Comparison of ENCODE assay signal across 23 cellular contexts in genomic region chr4:154597798-154598774, GRCh38. TPM values are rescaled to one million over a fixed set of nuclear protein-coding genes. Genes with fewer than 3 reads are reported as not detected.
DNase-seq lines count a peak whose midpoint lies in the region; ATAC-seq, FAIRE-seq and TF ChIP-seq lines count a peak whose summit lies in the region.
"Had no signal": no experiment of that assay in that cellular context is flagged by ENCODE, and none has a peak within 500 bp of the region (broad histone marks: within the 10 kb centered on the region; RNA-seq: fewer than 3 reads in every experiment).

No MANE protein-coding gene starts in this region.

- peak; percentile 85 for FAIRE-seq in HepG2 (lab: Jason Lieb, UNC)
- FAIRE-seq: G401.6, GM12892, H1 had no signal

- peak overlapping the region; percentile 14 for H3K27ac Mint-ChIP-seq in Caco-2 (ENCODE audit: unreplicated experiment)
- no peak overlapping the region for H3K27ac Mint-ChIP-seq in WTC11
- H3K27ac Mint-ChIP-seq in neural progenitor cell, result no peak overlapping the region
- H3K27ac Mint-ChIP-seq: CD14-positive monocyte; CD4-positive, alpha-beta memory T cell had no signal

- H3K9ac ChIP-seq in HepG2 (ENCODE audit: insufficient read depth, low read depth, low read length) (peak overlapping the region; percentile 66), neural progenitor cell (no peak overlapping the region)
- H3K9ac ChIP-seq: BLaER1 treated with 17β-estradiol and CSF1 and Interleukin-3, amounts not matched to agents 10 nM and 100 nM had no signal

- H4K20me1 ChIP-seq in HepG2 (ENCODE audit: insufficient read depth, low read length) (no peaks in the 10 kb centered on the region), neural progenitor cell (ENCODE audit: low read depth) (no peaks in the 10 kb centered on the region), OCI-LY7 (ENCODE audit: insufficient read depth, low read length) (no peaks in the 10 kb centered on the region)
- H4K20me1 ChIP-seq: BLaER1 treated with 17β-estradiol and CSF1 and Interleukin-3, amounts not matched to agents 10 nM and 100 nM had no signal

- no peak overlapping the region for H2AFZ ChIP-seq in HepG2 (ENCODE audit: low read length)
- H2AFZ ChIP-seq in neural progenitor cell (replicated peaks), result peak overlapping the region; percentile 2
- H2AFZ ChIP-seq in OCI-LY7 (ENCODE audit: low read length), result no peak overlapping the region

- in situ Hi-C loops in HepG2 (cut with HindIII; ENCODE audit: extremely low pct_ligation_motif_present, low pct_unique_long_range_greater_than_20kb), result no loop called here

- peak; percentile 59 to 100; a peak in 3 of 4 replicates for TF ChIP-seq EP300 in HepG2 (IDR thresholded peaks at IDR 0.05; ENCODE audit: low read depth in 2 of 2, low read length in 2 of 2)
- TF ChIP-seq EP300 in HepG2 (CRISPR knock-in tag; IDR thresholded peaks at IDR 0.05; ENCODE audit: borderline replicate concordance), result peak; percentile 96

- H3K9me2 ChIP-seq in OCI-LY7 (ENCODE audit: insufficient read depth, low read length), result no peaks in the 10 kb centered on the region

- H3K9me3 Mint-ChIP-seq in Caco-2 (ENCODE audit: unreplicated experiment) (peaks cover 11% of the 10 kb centered on the region), WTC11 (no peaks in the 10 kb centered on the region), neural progenitor cell (no peaks in the 10 kb centered on the region)
- H3K9me3 Mint-ChIP-seq: CD4-positive, alpha-beta memory T cell had no signal

- no peaks in the 10 kb centered on the region for H3K9me3 ChIP-seq in Caco-2
- H3K9me3 ChIP-seq in HepG2 (ENCODE audit: low read length), result no peaks in the 10 kb centered on the region
- no peaks in the 10 kb centered on the region for H3K9me3 ChIP-seq in neural progenitor cell (ENCODE audit: low read depth)
- H3K9me3 ChIP-seq in A673 (ENCODE audit: low read depth, low read length, poor library complexity, severe bottlenecking), result no peaks in the 10 kb centered on the region
- H3K9me3 ChIP-seq in heart right ventricle, result no peaks in the 10 kb centered on the region
- H3K9me3 ChIP-seq in OCI-LY7 (ENCODE audit: low read length), result no peaks in the 10 kb centered on the region
- H3K9me3 ChIP-seq: BE2C; BLaER1 treated with 17β-estradiol and CSF1 and Interleukin-3, amounts not matched to agents 10 nM and 100 nM had no signal

- H3K36me3 ChIP-seq in Caco-2 (ENCODE audit: control insufficient read depth, insufficient read depth, low read length), result no peaks in the 10 kb centered on the region
- no peaks in the 10 kb centered on the region for H3K36me3 ChIP-seq in HepG2 (replicated peaks in 1 of 2; ENCODE audit: control insufficient read depth in 1 of 2, insufficient read depth in 2 of 2, low read length in 2 of 2)
- no peaks in the 10 kb centered on the region for H3K36me3 ChIP-seq in neural progenitor cell
- H3K36me3 ChIP-seq in A673 (ENCODE audit: insufficient read depth, low read length, poor library complexity, severe bottlenecking), result no peaks in the 10 kb centered on the region
- no peaks in the 10 kb centered on the region for H3K36me3 ChIP-seq in heart right ventricle
- H3K36me3 ChIP-seq in OCI-LY7 (ENCODE audit: insufficient read depth, low read length), result no peaks in the 10 kb centered on the region
- H3K36me3 ChIP-seq: BE2C; BLaER1 treated with 17β-estradiol and CSF1 and Interleukin-3, amounts not matched to agents 10 nM and 100 nM had no signal

- no TSS peak for BruUV-seq in Caco-2 (replicated peaks; lab: Mats Ljungman, UMichigan)
- TSS peak; percentile 97 for BruUV-seq in HepG2 (replicated peaks; lab: Mats Ljungman, UMichigan)
- no TSS peak for BruUV-seq in A673 (replicated peaks; lab: Mats Ljungman, UMichigan)
- no TSS peak for BruUV-seq in OCI-LY7 (replicated peaks; lab: Mats Ljungman, UMichigan)

- peak overlapping the region; percentile 91 for H3K27ac ChIP-seq in HepG2 (ENCODE audit: extremely low read length, insufficient read depth, low read length)
- no peak overlapping the region for H3K27ac ChIP-seq in neural progenitor cell
- no peak overlapping the region for H3K27ac ChIP-seq in A673 (ENCODE audit: low read depth, low read length, poor library complexity, severe bottlenecking)
- no peak overlapping the region for H3K27ac ChIP-seq in heart right ventricle
- H3K27ac ChIP-seq in OCI-LY7 (ENCODE audit: low read depth, low read length, poor library complexity, severe bottlenecking), result no peak overlapping the region
- H3K27ac ChIP-seq: BLaER1 treated with 17β-estradiol and CSF1 and Interleukin-3, amounts not matched to agents 10 nM and 100 nM had no signal

- CTCF ChIA-PET in Caco-2 (lab: Charles Lee) (interaction anchor here (1.0 to 2.0 kb wide), 3 partner anchors 20 to 46 kb away, joined by 3 to 21 read pairs (median 7); no protein-coding TSS in a partner anchor), WTC11 (lab: Charles Lee) (no interaction called here), HepG2 (lab: Yijun Ruan, JAX; ENCODE audit: low intra/inter-chr PET ratio, low total read pairs) (interaction anchor here (0.7 to 1.3 kb wide), 2 partner anchors 19 to 38 kb away, joined by 3 to 4 read pairs; no protein-coding TSS in a partner anchor), A673 (lab: Charles Lee) (no interaction called here), OCI-LY7 (lab: Charles Lee; ENCODE audit: unreplicated experiment) (no interaction called here)

- 3% methylated on average over 7 of the region's 7 CpGs for WGBS in HepG2 (ENCODE audit: low lambda C conversion rate)
- WGBS in heart right ventricle, 2 donors, result 74 to 81% methylated on average over 7 of the region's 7 CpGs

- no peak overlapping the region for H3K4me3 ChIP-seq in Caco-2 (ENCODE audit: low read depth, low read length)
- peak overlapping the region; percentile 16 to 44 (median 27); a peak in 3 of 6 replicates for H3K4me3 ChIP-seq in HepG2 (replicated peaks in 1 of 3; ENCODE audit: insufficient read depth in 1 of 3, low read depth in 2 of 3, low read length in 3 of 3)
- H3K4me3 ChIP-seq in neural progenitor cell, result no peak overlapping the region
- no peak overlapping the region for H3K4me3 ChIP-seq in A673 (ENCODE audit: low read depth, low read length, poor library complexity, severe bottlenecking)
- no peak overlapping the region for H3K4me3 ChIP-seq in heart right ventricle
- no peak overlapping the region for H3K4me3 ChIP-seq in OCI-LY7 (ENCODE audit: low read depth, low read length, poor library complexity, severe bottlenecking)
- H3K4me3 ChIP-seq: BLaER1 treated with 17β-estradiol and CSF1 and Interleukin-3, amounts not matched to agents 10 nM and 100 nM had no signal

- TF ChIP-seq CTCF in Caco-2 (IDR thresholded peaks at IDR 0.05; ENCODE audit: insufficient read depth in 1 of 2, low read depth in 1 of 2, low read length in 1 of 2, severe bottlenecking in 1 of 2, unreplicated experiment in 1 of 2) (no peak), WTC11 (IDR thresholded peaks at IDR 0.05) (no peak), HepG2 (CRISPR knock-in tag; IDR thresholded peaks at IDR 0.05) (no peak), neural progenitor cell (IDR thresholded peaks at IDR 0.05) (no peak), A673 (conservative IDR thresholded peaks at IDR 0.05; ENCODE audit: low read depth, low read length) (no peak), heart right ventricle (IDR thresholded peaks at IDR 0.05) (no peak), OCI-LY7 (conservative IDR thresholded peaks at IDR 0.05; ENCODE audit: low read length) (no peak)

- H3K27me3 ChIP-seq in Caco-2 (replicated peaks; ENCODE audit: control insufficient read depth, insufficient read depth, low read length) (no peaks in the 10 kb centered on the region), HepG2 (ENCODE audit: control insufficient read depth in 1 of 2, insufficient read depth in 2 of 2, low read length in 2 of 2) (no peaks in the 10 kb centered on the region), neural progenitor cell (no peaks in the 10 kb centered on the region), A673 (replicated peaks; ENCODE audit: insufficient read depth, low read depth, low read length, poor library complexity) (no peaks in the 10 kb centered on the region), heart right ventricle (peaks cover 0 to 15% (median 0%) of the 10 kb centered on the region in 7 donors)
- H3K27me3 ChIP-seq: BLaER1 treated with 17β-estradiol and CSF1 and Interleukin-3, amounts not matched to agents 10 nM and 100 nM had no signal

- H3K4me3 Mint-ChIP-seq in Caco-2 (ENCODE audit: unreplicated experiment) (peak overlapping the region; percentile 12), WTC11 (no peak overlapping the region), neural progenitor cell (no peak overlapping the region)
- H3K4me3 Mint-ChIP-seq: CD14-positive monocyte; CD4-positive, alpha-beta memory T cell had no signal

- DNase-seq in Caco-2 (peak in 1 of 2 experiments; percentile 33), WTC11 (ENCODE audit: low spot score) (no peak), HepG2 (ENCODE audit: low spot score) (peak; percentile 95), neural progenitor cell (ENCODE audit: low spot score) (no peak), A673 (ENCODE audit: low spot score) (no peak), heart right ventricle (no peak), OCI-LY7 (ENCODE audit: low spot score) (no peak)
- DNase-seq: ACHN; AML-193; BE2C; CD4-positive, alpha-beta memory T cell; COR-L47; DMS153; DND-41; H7; HCEC 1CT had no signal

- TF ChIP-seq POLR2A in HepG2 (IDR thresholded peaks at IDR 0.05; ENCODE audit: insufficient read depth in 1 of 2, low read depth in 2 of 2, low read length in 2 of 2), result no peak; a peak in 1 of 4 replicates

- H3K4me2 ChIP-seq in HepG2 (ENCODE audit: low read depth, low read length) (peak overlapping the region; percentile 74), neural progenitor cell (no peak overlapping the region), OCI-LY7 (ENCODE audit: low read length) (no peak overlapping the region)
- H3K4me2 ChIP-seq: BLaER1 treated with 17β-estradiol and CSF1 and Interleukin-3, amounts not matched to agents 10 nM and 100 nM had no signal

- POLR2A ChIA-PET in Caco-2 (lab: Charles Lee) (interaction anchor here (0.7 kb wide), 1 partner anchor 21 kb away, joined by 3 read pairs; no protein-coding TSS in a partner anchor), WTC11 (lab: Charles Lee) (no interaction called here), HepG2 (lab: Yijun Ruan, JAX) (interaction anchor here (0.7 to 2.7 kb wide), 13 partner anchors 9 to 48 kb away, joined by 3 to 127 read pairs (median 16); partner anchors contain the start of genes FGA, FGB, FGG and PLRG1), A673 (lab: Charles Lee; ENCODE audit: low non-redundant PET) (no interaction called here), OCI-LY7 (lab: Charles Lee) (interaction anchor here (0.7 to 0.9 kb wide), 3 partner anchors 10 to 26 kb away, joined by 3 read pairs; no protein-coding TSS in a partner anchor)

- no peaks in the 10 kb centered on the region for H3K27me3 Mint-ChIP-seq in Caco-2 (ENCODE audit: insufficient read depth, unreplicated experiment)
- H3K27me3 Mint-ChIP-seq in WTC11 (ENCODE audit: low read depth), result no peaks in the 10 kb centered on the region
- H3K27me3 Mint-ChIP-seq in neural progenitor cell (ENCODE audit: insufficient read depth, low read depth), result no peaks in the 10 kb centered on the region

- intact Hi-C loops in Caco-2 (cut with micrococcal nuclease; ENCODE audit: unreplicated experiment) (loop anchor here (1.0 kb wide), 4 partner anchors 8 to 38 kb away; partner anchors contain the start of gene FGA), HepG2 (cut with micrococcal nuclease; ENCODE audit: unreplicated experiment) (loop anchor here (1.0 to 2.0 kb wide), 4 partner anchors 8 to 38 kb away; partner anchors contain the start of genes FGA and FGG), A673 (cut with micrococcal nuclease; ENCODE audit: unreplicated experiment) (no loop called here), heart right ventricle (cut with DNase I) (no loop called here), OCI-LY7 (cut with micrococcal nuclease; ENCODE audit: unreplicated experiment) (no loop called here)

- H3K79me2 ChIP-seq in HepG2 (ENCODE audit: insufficient read depth, low read length) (no peaks in the 10 kb centered on the region), neural progenitor cell (ENCODE audit: low read depth) (no peaks in the 10 kb centered on the region), OCI-LY7 (ENCODE audit: insufficient read depth, low read depth, low read length) (no peaks in the 10 kb centered on the region)

- peaks cover 60% of the 10 kb centered on the region for H3K4me1 Mint-ChIP-seq in Caco-2 (ENCODE audit: low read depth, unreplicated experiment)
- H3K4me1 Mint-ChIP-seq in WTC11, result peaks cover 5% of the 10 kb centered on the region; the same call in 1 of the 2 replicates
- H3K4me1 Mint-ChIP-seq in neural progenitor cell, result no peaks in the 10 kb centered on the region
- H3K4me1 Mint-ChIP-seq: CD4-positive, alpha-beta memory T cell had no signal

- H3K36me3 Mint-ChIP-seq in Caco-2 (ENCODE audit: insufficient read depth, unreplicated experiment) (no peaks in the 10 kb centered on the region), WTC11 (no peaks in the 10 kb centered on the region), neural progenitor cell (no peaks in the 10 kb centered on the region)
- H3K36me3 Mint-ChIP-seq: CD14-positive monocyte; CD4-positive, alpha-beta memory T cell had no signal

- H3K4me1 ChIP-seq in Caco-2, result peaks cover 39% of the 10 kb centered on the region
- H3K4me1 ChIP-seq in HepG2 (ENCODE audit: insufficient read depth, low read length), result peaks cover 93% of the 10 kb centered on the region
- no peaks in the 10 kb centered on the region for H3K4me1 ChIP-seq in neural progenitor cell
- no peaks in the 10 kb centered on the region for H3K4me1 ChIP-seq in A673 (ENCODE audit: insufficient read depth, low read length, poor library complexity, severe bottlenecking)
- H3K4me1 ChIP-seq in heart right ventricle, result no peaks in the 10 kb centered on the region
- H3K4me1 ChIP-seq in OCI-LY7 (ENCODE audit: insufficient read depth, low read length, poor library complexity, severe bottlenecking), result no peaks in the 10 kb centered on the region
- H3K4me1 ChIP-seq: BE2C; BLaER1 treated with 17β-estradiol and CSF1 and Interleukin-3, amounts not matched to agents 10 nM and 100 nM had no signal

- no peak for TF ChIP-seq RAD21 in HepG2 (CRISPR knock-in tag; IDR thresholded peaks at IDR 0.05)

- no peaks in the 10 kb centered on the region for H3F3A ChIP-seq in neural progenitor cell (ENCODE audit: low read depth)

- ATAC-seq in WTC11 (no peak), HepG2 (peak; percentile 78), heart right ventricle (no peak), GM21447 (IDR thresholded peaks at IDR 0.05; ENCODE audit: unreplicated experiment) (no peak)

RNA-seq across cellular contexts. Expression of gene FGA, which starts 7.5 kb away (rescaled TPM):
- total RNA-seq in Caco-2 (2022) (61.7 and 71.8 TPM in 2 replicates), WTC11 (2021) (3.2 to 5.9 TPM (median 3.4 TPM) in 3 replicates), HepG2 (2016; rRNA removed; fragmentation: Illumina TruSeq; extraction: Trizol) (743 and 1,523 TPM in 2 replicates), neural progenitor cell (ENCODE audit: low replicate concordance) (not detected in 2 replicates), A673 (2021) (not detected in 2 replicates), heart right ventricle (under 1 TPM in 1 of 10 donors, not detected in 9; 0.37 TPM), OCI-LY7 (2022) (not detected in 2 replicates)
- 63.8 and 68.9 TPM in 2 replicates for total RNA-seq in HepG2 (2016; cell fraction: cytosol; rRNA removed; fragmentation: Illumina TruSeq; extraction: Trizol; ENCODE audit: low read depth)
- 698 and 1,531 TPM in 2 replicates for total RNA-seq in HepG2 (2016; cell fraction: insoluble cytoplasmic fraction; rRNA removed; fragmentation: Illumina TruSeq; extraction: Trizol)
- total RNA-seq in HepG2 (2016; cell fraction: membrane; rRNA removed; fragmentation: Illumina TruSeq; extraction: Trizol), result 131 and 151 TPM in 2 replicates
- total RNA-seq in HepG2 (2016; cell fraction: nucleus; rRNA removed; fragmentation: Illumina TruSeq; extraction: Trizol), result 1,165 and 1,343 TPM in 2 replicates
- polyA plus RNA-seq in HepG2 (2011; rRNA removed) (640 and 755 TPM in 2 replicates), heart right ventricle (under 1 TPM in 1 of 2 donors, not detected in 1; 0.01 TPM)
- 361 and 711 TPM in 2 replicates for polyA plus RNA-seq in HepG2 (2011; cell fraction: cytosol; rRNA removed)
- polyA plus RNA-seq in HepG2 (2011; cell fraction: nucleus; rRNA removed), result 219 and 306 TPM in 2 replicates
- polyA plus RNA-seq in HepG2 (2012), result 1,090 and 1,341 TPM in 2 replicates
- polyA plus RNA-seq in HepG2 (2016; cell fraction: cytosol; fragmentation: Illumina TruSeq; extraction: Trizol; ENCODE audit: low read depth), result 52.4 and 61.1 TPM in 2 replicates
- polyA plus RNA-seq in HepG2 (2016; cell fraction: insoluble cytoplasmic fraction; fragmentation: Illumina TruSeq; extraction: Trizol; ENCODE audit: low read depth), result 573 and 576 TPM in 2 replicates
- polyA plus RNA-seq in HepG2 (2016; cell fraction: membrane; fragmentation: Illumina TruSeq; extraction: Trizol; ENCODE audit: low read depth), result 76.3 and 93.7 TPM in 2 replicates
- polyA plus RNA-seq in HepG2 (2016; cell fraction: nucleus; fragmentation: Illumina TruSeq; extraction: Trizol; ENCODE audit: insufficient read depth, low read depth), result 1,268 and 1,352 TPM in 2 replicates
- polyA minus RNA-seq in HepG2 (2011; rRNA and poly(A)+ RNA removed; ENCODE audit: low replicate concordance), result 0.40 and 296 TPM in 2 replicates
- polyA minus RNA-seq in HepG2 (2011; cell fraction: cytosol; rRNA and poly(A)+ RNA removed), result 327 and 562 TPM in 2 replicates
- polyA minus RNA-seq in HepG2 (2011; cell fraction: nucleus; rRNA and poly(A)+ RNA removed), result 245 and 404 TPM in 2 replicates
- total RNA-seq in OCI-LY7 (2014; rRNA removed; shearing (Covaris generic)), result not detected in 2 replicates
- total RNA-seq: A172; CD4-positive, alpha-beta memory T cell; H1; H7 had no signal
- polyA plus RNA-seq: CD14-positive monocyte; CD4-positive, alpha-beta memory T cell; H1 had no signal

RNA-seq across cellular contexts. Expression of gene FGG, which starts 14.4 kb away (rescaled TPM):
- total RNA-seq in Caco-2 (2022) (121 and 146 TPM in 2 replicates), WTC11 (2021) (2.3 to 3.0 TPM (median 2.4 TPM) in 3 replicates), HepG2 (2016; rRNA removed; fragmentation: Illumina TruSeq; extraction: Trizol) (1,495 and 2,423 TPM in 2 replicates), neural progenitor cell (ENCODE audit: low replicate concordance) (not detected in 2 replicates), A673 (2021) (not detected in 2 replicates), heart right ventricle (under 1 TPM in 1 of 10 donors, not detected in 9; 0.71 TPM), OCI-LY7 (2022) (not detected in 2 replicates)
- 401 and 461 TPM in 2 replicates for total RNA-seq in HepG2 (2016; cell fraction: cytosol; rRNA removed; fragmentation: Illumina TruSeq; extraction: Trizol; ENCODE audit: low read depth)
- 1,449 and 2,438 TPM in 2 replicates for total RNA-seq in HepG2 (2016; cell fraction: insoluble cytoplasmic fraction; rRNA removed; fragmentation: Illumina TruSeq; extraction: Trizol)
- 624 and 702 TPM in 2 replicates for total RNA-seq in HepG2 (2016; cell fraction: membrane; rRNA removed; fragmentation: Illumina TruSeq; extraction: Trizol)
- total RNA-seq in HepG2 (2016; cell fraction: nucleus; rRNA removed; fragmentation: Illumina TruSeq; extraction: Trizol), result 2,130 and 2,392 TPM in 2 replicates
- polyA plus RNA-seq in HepG2 (2011; rRNA removed) (1,030 and 1,037 TPM in 2 replicates), heart right ventricle (not detected)
- 571 and 1,106 TPM in 2 replicates for polyA plus RNA-seq in HepG2 (2011; cell fraction: cytosol; rRNA removed)
- polyA plus RNA-seq in HepG2 (2011; cell fraction: nucleus; rRNA removed), result 235 and 339 TPM in 2 replicates
- 1,249 and 1,529 TPM in 2 replicates for polyA plus RNA-seq in HepG2 (2012)
- 421 and 430 TPM in 2 replicates for polyA plus RNA-seq in HepG2 (2016; cell fraction: cytosol; fragmentation: Illumina TruSeq; extraction: Trizol; ENCODE audit: low read depth)
- polyA plus RNA-seq in HepG2 (2016; cell fraction: insoluble cytoplasmic fraction; fragmentation: Illumina TruSeq; extraction: Trizol; ENCODE audit: low read depth), result 1,324 and 1,381 TPM in 2 replicates
- polyA plus RNA-seq in HepG2 (2016; cell fraction: membrane; fragmentation: Illumina TruSeq; extraction: Trizol; ENCODE audit: low read depth), result 463 and 496 TPM in 2 replicates
- polyA plus RNA-seq in HepG2 (2016; cell fraction: nucleus; fragmentation: Illumina TruSeq; extraction: Trizol; ENCODE audit: insufficient read depth, low read depth), result 2,640 and 2,884 TPM in 2 replicates
- 0.72 and 295 TPM in 2 replicates for polyA minus RNA-seq in HepG2 (2011; rRNA and poly(A)+ RNA removed; ENCODE audit: low replicate concordance)
- polyA minus RNA-seq in HepG2 (2011; cell fraction: cytosol; rRNA and poly(A)+ RNA removed), result 285 and 453 TPM in 2 replicates
- 263 and 473 TPM in 2 replicates for polyA minus RNA-seq in HepG2 (2011; cell fraction: nucleus; rRNA and poly(A)+ RNA removed)
- not detected in 2 replicates for total RNA-seq in OCI-LY7 (2014; rRNA removed; shearing (Covaris generic))
- total RNA-seq: A172; CD4-positive, alpha-beta memory T cell; H1; H7 had no signal
- polyA plus RNA-seq: CD14-positive monocyte; CD4-positive, alpha-beta memory T cell; H1 had no signal

RNA-seq across cellular contexts. Expression of gene FGB, which starts 35.3 kb away (rescaled TPM):
- 29.4 and 37.1 TPM in 2 replicates for total RNA-seq in Caco-2 (2022)
- 2.0 to 3.5 TPM (median 2.3 TPM) in 3 replicates for total RNA-seq in WTC11 (2021)
- 408 and 784 TPM in 2 replicates for total RNA-seq in HepG2 (2016; rRNA removed; fragmentation: Illumina TruSeq; extraction: Trizol)
- 56.7 and 69.7 TPM in 2 replicates for total RNA-seq in HepG2 (2016; cell fraction: cytosol; rRNA removed; fragmentation: Illumina TruSeq; extraction: Trizol; ENCODE audit: low read depth)
- total RNA-seq in HepG2 (2016; cell fraction: insoluble cytoplasmic fraction; rRNA removed; fragmentation: Illumina TruSeq; extraction: Trizol), result 374 and 784 TPM in 2 replicates
- total RNA-seq in HepG2 (2016; cell fraction: membrane; rRNA removed; fragmentation: Illumina TruSeq; extraction: Trizol), result 96.6 and 132 TPM in 2 replicates
- 538 and 629 TPM in 2 replicates for total RNA-seq in HepG2 (2016; cell fraction: nucleus; rRNA removed; fragmentation: Illumina TruSeq; extraction: Trizol)
- 226 and 273 TPM in 2 replicates for polyA plus RNA-seq in HepG2 (2011; rRNA removed)
- polyA plus RNA-seq in HepG2 (2011; cell fraction: cytosol; rRNA removed), result 107 and 238 TPM in 2 replicates
- polyA plus RNA-seq in HepG2 (2011; cell fraction: nucleus; rRNA removed), result 60.1 and 85.7 TPM in 2 replicates
- polyA plus RNA-seq in HepG2 (2012), result 449 and 489 TPM in 2 replicates
- 53.8 and 63.1 TPM in 2 replicates for polyA plus RNA-seq in HepG2 (2016; cell fraction: cytosol; fragmentation: Illumina TruSeq; extraction: Trizol; ENCODE audit: low read depth)
- 379 and 391 TPM in 2 replicates for polyA plus RNA-seq in HepG2 (2016; cell fraction: insoluble cytoplasmic fraction; fragmentation: Illumina TruSeq; extraction: Trizol; ENCODE audit: low read depth)
- 70.9 and 94.9 TPM in 2 replicates for polyA plus RNA-seq in HepG2 (2016; cell fraction: membrane; fragmentation: Illumina TruSeq; extraction: Trizol; ENCODE audit: low read depth)
- 850 and 880 TPM in 2 replicates for polyA plus RNA-seq in HepG2 (2016; cell fraction: nucleus; fragmentation: Illumina TruSeq; extraction: Trizol; ENCODE audit: insufficient read depth, low read depth)
- polyA minus RNA-seq in HepG2 (2011; rRNA and poly(A)+ RNA removed; ENCODE audit: low replicate concordance), result 57.2 TPM in 1 of 2 replicates, not detected in the other
- polyA minus RNA-seq in HepG2 (2011; cell fraction: cytosol; rRNA and poly(A)+ RNA removed), result 69.4 and 146 TPM in 2 replicates
- polyA minus RNA-seq in HepG2 (2011; cell fraction: nucleus; rRNA and poly(A)+ RNA removed), result 65.9 and 110 TPM in 2 replicates
- total RNA-seq in neural progenitor cell (ENCODE audit: low replicate concordance), result 0.56 TPM in 1 of 2 replicates, not detected in the other
- not detected in 2 replicates for total RNA-seq in A673 (2021)
- 1 to 10 TPM in 1 of 10 donors, not detected in 9; 1.2 TPM for total RNA-seq in heart right ventricle
- polyA plus RNA-seq in heart right ventricle, result not detected
- not detected in 2 replicates for total RNA-seq in OCI-LY7 (2014; rRNA removed; shearing (Covaris generic))
- not detected in 2 replicates for total RNA-seq in OCI-LY7 (2022)
- total RNA-seq: A172; CD4-positive, alpha-beta memory T cell; H1; H7 had no signal
- polyA plus RNA-seq: CD14-positive monocyte; CD4-positive, alpha-beta memory T cell; H1 had no signal

RNA-seq across cellular contexts. Expression of gene PLRG1, which starts 47.9 kb away (rescaled TPM):
- 99.4 and 113 TPM in 2 replicates for total RNA-seq in Caco-2 (2022)
- total RNA-seq in WTC11 (2021), result 76.3 to 84.8 TPM (median 78.3 TPM) in 3 replicates
- total RNA-seq in HepG2 (2016; rRNA removed; fragmentation: Illumina TruSeq; extraction: Trizol), result 110 and 177 TPM in 2 replicates
- total RNA-seq in HepG2 (2016; cell fraction: cytosol; rRNA removed; fragmentation: Illumina TruSeq; extraction: Trizol; ENCODE audit: low read depth), result 15.5 and 18.0 TPM in 2 replicates
- total RNA-seq in HepG2 (2016; cell fraction: insoluble cytoplasmic fraction; rRNA removed; fragmentation: Illumina TruSeq; extraction: Trizol), result 117 and 184 TPM in 2 replicates
- 30.7 and 37.3 TPM in 2 replicates for total RNA-seq in HepG2 (2016; cell fraction: membrane; rRNA removed; fragmentation: Illumina TruSeq; extraction: Trizol)
- 71.1 and 72.1 TPM in 2 replicates for total RNA-seq in HepG2 (2016; cell fraction: nucleus; rRNA removed; fragmentation: Illumina TruSeq; extraction: Trizol)
- 63.2 and 77.3 TPM in 2 replicates for polyA plus RNA-seq in HepG2 (2011; rRNA removed)
- 41.6 and 48.8 TPM in 2 replicates for polyA plus RNA-seq in HepG2 (2011; cell fraction: cytosol; rRNA removed)
- polyA plus RNA-seq in HepG2 (2011; cell fraction: nucleus; rRNA removed), result 44.8 and 48.6 TPM in 2 replicates
- 49.6 and 59.5 TPM in 2 replicates for polyA plus RNA-seq in HepG2 (2012)
- polyA plus RNA-seq in HepG2 (2016; cell fraction: cytosol; fragmentation: Illumina TruSeq; extraction: Trizol; ENCODE audit: low read depth), result 13.7 and 18.4 TPM in 2 replicates
- 142 and 150 TPM in 2 replicates for polyA plus RNA-seq in HepG2 (2016; cell fraction: insoluble cytoplasmic fraction; fragmentation: Illumina TruSeq; extraction: Trizol; ENCODE audit: low read depth)
- polyA plus RNA-seq in HepG2 (2016; cell fraction: membrane; fragmentation: Illumina TruSeq; extraction: Trizol; ENCODE audit: low read depth), result 18.9 and 20.9 TPM in 2 replicates
- polyA plus RNA-seq in HepG2 (2016; cell fraction: nucleus; fragmentation: Illumina TruSeq; extraction: Trizol; ENCODE audit: insufficient read depth, low read depth), result 82.5 and 87.2 TPM in 2 replicates
- 54.9 and 71.4 TPM in 2 replicates for polyA minus RNA-seq in HepG2 (2011; rRNA and poly(A)+ RNA removed; ENCODE audit: low replicate concordance)
- polyA minus RNA-seq in HepG2 (2011; cell fraction: cytosol; rRNA and poly(A)+ RNA removed), result 33.8 and 40.5 TPM in 2 replicates
- polyA minus RNA-seq in HepG2 (2011; cell fraction: nucleus; rRNA and poly(A)+ RNA removed), result 50.3 and 76.6 TPM in 2 replicates
- total RNA-seq in neural progenitor cell (ENCODE audit: low replicate concordance), result 66.6 and 92.7 TPM in 2 replicates
- total RNA-seq in A673 (2021), result 116 and 117 TPM in 2 replicates
- 10 to 100 TPM; 35.3 to 49.1 (median 41.7) TPM for total RNA-seq in heart right ventricle
- 10 to 100 TPM; 33.4 to 35.6 TPM for polyA plus RNA-seq in heart right ventricle
- total RNA-seq in OCI-LY7 (2014; rRNA removed; shearing (Covaris generic)), result 39.1 and 41.7 TPM in 2 replicates
- 102 and 104 TPM in 2 replicates for total RNA-seq in OCI-LY7 (2022)

Comparison
In these comparisons a context has a peak if more than half of its experiments do, and no peak if none do; other contexts are left out.
1. H3K4me3 ChIP-seq: peak in HepG2 (3 of 3); none in Caco-2 (single experiment), neural progenitor cell (single experiment), A673 (single experiment), heart right ventricle (0 of 10) and OCI-LY7 (single experiment).
2. RNA of gene FGG, which starts 14.4 kb away (total RNA-seq): 401 to 2,438 TPM in HepG2 and 121 to 146 TPM in Caco-2; 2.3 to 3.0 TPM in WTC11, not detected in neural progenitor cell, not detected in A673, 0.71 TPM in heart right ventricle and not detected in OCI-LY7; every median in the first group is over 10 times any median in the second.
3. CTCF ChIA-PET loops: an anchor here in Caco-2 (1.0 to 2.0 kb wide) and HepG2 (0.7 to 1.3 kb wide); none called in WTC11, A673 and OCI-LY7.
4. POLR2A ChIA-PET loops: an anchor here in Caco-2 (0.7 kb wide), HepG2 (0.7 to 2.7 kb wide) and OCI-LY7 (0.7 to 0.9 kb wide); none called in WTC11 and A673.
5. intact Hi-C loops: an anchor here in Caco-2 (1.0 kb wide) and HepG2 (1.0 to 2.0 kb wide); none called in A673, heart right ventricle and OCI-LY7.